Comparison of ENCODE assay signal across 8 cellular contexts in the genomic region with DNA sequence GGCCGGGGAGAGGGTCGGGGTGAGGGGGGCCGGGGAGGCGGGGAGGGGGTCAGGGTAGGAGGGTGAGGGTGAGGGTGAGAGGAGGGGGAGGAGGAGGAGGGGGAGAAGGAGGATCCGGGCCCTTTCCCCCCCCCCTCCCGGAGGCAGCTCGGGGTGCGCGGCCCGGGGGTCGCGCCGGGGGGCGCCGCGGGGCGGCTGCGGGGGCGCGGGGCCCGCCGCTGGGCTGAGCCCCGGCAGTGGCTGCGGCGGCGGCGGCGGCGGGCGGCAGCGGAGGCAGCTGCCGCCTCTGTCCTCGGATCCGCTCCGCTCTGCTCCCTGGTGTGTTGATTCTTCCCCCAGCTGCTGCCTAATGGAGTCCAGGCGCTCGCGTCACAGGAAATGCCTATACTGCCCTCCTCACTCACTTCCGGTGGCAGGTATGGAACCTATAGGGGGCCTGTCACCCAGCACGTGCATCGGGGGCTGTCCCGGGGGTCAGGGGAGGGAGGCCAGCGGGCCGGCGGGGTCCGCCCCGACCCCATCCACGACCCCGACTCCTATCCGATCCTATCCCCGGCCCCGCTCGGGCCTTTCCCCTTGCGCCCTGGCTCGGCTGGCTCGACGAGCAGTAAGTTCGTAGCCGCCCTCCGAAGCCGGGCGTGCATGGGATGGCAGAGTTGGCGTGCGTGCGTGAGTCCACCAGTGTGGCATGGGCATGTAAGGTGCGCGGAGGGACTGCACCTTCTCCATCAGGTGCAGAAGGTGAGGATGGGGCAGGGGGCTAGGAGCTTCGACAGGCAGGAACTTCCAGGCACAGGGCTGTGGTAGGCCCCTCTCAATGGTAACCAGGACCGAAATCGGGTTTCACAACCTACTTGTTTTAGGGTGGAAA. TPM values are rescaled to one million over a fixed set of nuclear protein-coding genes. Genes with fewer than 3 reads are reported as not detected.
DNase-seq lines count a peak whose midpoint lies in the region; ATAC-seq, FAIRE-seq and TF ChIP-seq lines count a peak whose summit lies in the region.

WDR26 (minus strand) TSS at position 351 of the 871 bp plus-strand sequence.

- WGBS in hepatocyte (ENCODE audit: low lambda C conversion rate, missing lambda C conversion rate): 2% methylated on average over 13 of the region's 70 CpGs

- DNase-seq in GM18507 (ENCODE audit: extremely low spot score, insufficient read length, low read depth): peak; percentile 90
- DNase-seq in NCI-H2029 treated with DMSO at 0.1 percent for 48 hours (lab: John Stamatoyannopoulos, UW): peak; percentile 42
- peak; percentile 83 for DNase-seq in T-helper 22 cell (ENCODE audit: low read depth)
- DNase-seq in ascending aorta (ENCODE audit: low spot score in 2 of 2): peak; percentile 44 to 91
- DNase-seq in hepatocyte (ENCODE audit: low spot score): peak; percentile 90
- DNase-seq in renal cortical epithelial cell (ENCODE audit: low read depth): peak; percentile 56
- no peak for DNase-seq in OCI-M2 (lab: John Stamatoyannopoulos, UW; ENCODE audit: unreplicated experiment)

- H3K4me1 ChIP-seq in ascending aorta (peaks cover 0 to 29% of the 10 kb centered on the region in 2 donors), hepatocyte (ENCODE audit: insufficient read depth) (peaks cover 31% of the 10 kb centered on the region)

- H3K4me3 ChIP-seq in ascending aorta (peak within 1 kb of the TSS; percentile 73 to 76), hepatocyte (peak within 1 kb of the TSS; percentile 88)

- FAIRE-seq in GM18507 (lab: Jason Lieb, UNC): peak; percentile 86

- H2AFZ ChIP-seq in hepatocyte: peak within 1 kb of the TSS; percentile 98

- no peaks in the 10 kb centered on the region for H3K9me3 ChIP-seq in ascending aorta
- H3K9me3 ChIP-seq in hepatocyte (ENCODE audit: low read depth): no peaks in the 10 kb centered on the region

- intact Hi-C loops in ascending aorta (cut with DNase I): loop anchor here (2.0 to 10.0 kb wide), 4 partner anchors 22 to 720 kb away; partner anchors contain the start of genes CAPN2, CNIH4 and DEGS1

- H3K79me2 ChIP-seq in hepatocyte: peaks cover 76% of the 10 kb centered on the region

- TF ChIP-seq CTCF in ascending aorta (IDR thresholded peaks at IDR 0.05) (no peak), hepatocyte (IDR thresholded peaks at IDR 0.05; ENCODE audit: poor library complexity) (peak; percentile 15)

- H3K4me2 ChIP-seq in hepatocyte: peak within 1 kb of the TSS; percentile 95

- peaks cover 34% of the 10 kb centered on the region for H4K20me1 ChIP-seq in hepatocyte (ENCODE audit: insufficient read depth, poor library complexity, severe bottlenecking)

- H3K27ac ChIP-seq in ascending aorta (peak within 1 kb of the TSS; percentile 99 to 100), hepatocyte (peak within 1 kb of the TSS; percentile 94)

- H3K27me3 ChIP-seq in ascending aorta (no peaks in the 10 kb centered on the region), hepatocyte (no peaks in the 10 kb centered on the region)

- no peaks in the 10 kb centered on the region for H3K9me2 ChIP-seq in hepatocyte (replicated peaks; ENCODE audit: insufficient read depth)

- ATAC-seq in HG02885 (IDR thresholded peaks at IDR 0.05; ENCODE audit: poor library complexity, unreplicated experiment): peak; percentile 90

- H3K36me3 ChIP-seq in ascending aorta (no peaks in the 10 kb centered on the region), hepatocyte (replicated peaks; ENCODE audit: insufficient read depth, low read depth) (no peaks in the 10 kb centered on the region)

RNA-seq across cellular contexts. Expression of gene WDR26, which starts in this region (rescaled TPM):
- total RNA-seq in ascending aorta: 31.8 TPM
- total RNA-seq in hepatocyte: 63.4 and 72.1 TPM in 2 replicates
- polyA plus RNA-seq in hepatocyte: 9.4 and 11.7 TPM in 2 replicates
- 57.5 and 150 TPM in 2 replicates for total RNA-seq in renal cortical epithelial cell
